8 cellular contexts compared by ENCODE assay signal in the genomic region with DNA sequence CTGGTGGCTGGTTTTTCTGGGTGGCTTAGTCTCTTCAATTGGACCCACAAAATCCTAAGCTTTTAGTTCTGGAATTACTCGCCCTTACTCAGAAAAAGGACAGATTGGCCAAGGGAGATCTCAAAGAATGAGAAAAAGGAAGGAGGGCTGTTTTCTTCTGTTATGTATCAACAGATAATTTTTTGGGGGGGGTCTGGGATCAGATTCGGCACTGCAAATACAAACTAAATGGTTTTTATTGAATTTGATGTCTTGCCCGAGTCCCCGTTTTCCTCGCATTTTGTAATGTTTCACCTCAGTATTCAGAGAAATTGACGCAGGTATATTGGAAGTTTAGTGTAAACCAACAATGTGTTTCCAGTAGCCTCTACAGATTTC. TPM values are rescaled to one million over a fixed set of nuclear protein-coding genes. Genes with fewer than 3 reads are reported as not detected.
DNase-seq lines count a peak whose midpoint lies in the region; ATAC-seq and TF ChIP-seq lines count a peak whose summit lies in the region.

No MANE protein-coding gene starts in this region.

- peak overlapping the region; percentile 92 for H3K4me3 Mint-ChIP-seq in activated T-cell treated with anti-CD3 and anti-CD28 coated beads, Interleukin-2, amount 50 U/mL, for 24 hours

- no peaks in the 10 kb centered on the region for H3K9me3 Mint-ChIP-seq in activated T-cell treated with anti-CD3 and anti-CD28 coated beads, Interleukin-2, amount 50 U/mL, for 24 hours

- DNase-seq in activated T-cell treated with anti-CD3 and anti-CD28 coated beads, Interleukin-2, amount 50 U/mL, for 24 hours = no peak
- DNase-seq in activated T-cell treated with anti-CD3 and anti-CD28 coated beads, Interleukin-2, amount 50 U/mL, for 48 hours = no peak
- DNase-seq in tibial artery (no peak), DMS 273 (lab: John Stamatoyannopoulos, UW; ENCODE audit: unreplicated experiment) (no peak), iPS-NIHi7 (ENCODE audit: extremely low spot score) (no peak)

- ATAC-seq in HG03175 (IDR thresholded peaks at IDR 0.05; ENCODE audit: unreplicated experiment) = no peak

- H3K4me1 ChIP-seq in liver (ENCODE audit: control insufficient read depth in 4 of 4, insufficient read depth in 4 of 4, low read length in 3 of 4) (peaks cover 0 to 5% (median 2%) of the 10 kb centered on the region in 4 donors), tibial artery (peaks cover 0 to 32% (median 17%) of the 10 kb centered on the region in 4 donors)

- H3K27me3 ChIP-seq in liver (ENCODE audit: control insufficient read depth in 4 of 4, insufficient read depth in 4 of 4, low read length in 3 of 4) (no peaks in the 10 kb centered on the region), tibial artery (no peaks in the 10 kb centered on the region)

- H3K9ac ChIP-seq in liver (ENCODE audit: low read depth in 1 of 2, low read length in 2 of 2) = peak overlapping the region; percentile 80 to 95

- peak overlapping the region; percentile 79 to 99 (median 80) for H3K4me3 ChIP-seq in liver (ENCODE audit: low read depth in 1 of 3, low read length in 3 of 3)
- H3K4me3 ChIP-seq in tibial artery = peak overlapping the region; percentile 76 to 96

- intact Hi-C loops in tibial artery (cut with DNase I; ENCODE audit: low total_unique reads) = no loop called here

- TF ChIP-seq RAD21 in liver (IDR thresholded peaks at IDR 0.05) = no peak

- H3K27ac ChIP-seq in angular gyrus (ENCODE audit: low read depth, low read length) (peak overlapping the region; percentile 90), liver (ENCODE audit: low read depth in 1 of 2, low read length in 2 of 2) (peak overlapping the region; percentile 73 to 83), tibial artery (peak overlapping the region; percentile 85 to 90)

- peaks cover 1% of the 10 kb centered on the region for H3K27me3 Mint-ChIP-seq in activated T-cell treated with anti-CD3 and anti-CD28 coated beads, Interleukin-2, amount 50 U/mL, for 24 hours

- H3K36me3 ChIP-seq in liver (ENCODE audit: control insufficient read depth in 4 of 4, insufficient read depth in 3 of 4, low read depth in 1 of 4, low read length in 3 of 4) (peaks cover 0 to 9% (median 3%) of the 10 kb centered on the region in 4 donors), tibial artery (peaks cover 0 to 12% (median 12%) of the 10 kb centered on the region in 3 donors)

- H3K9me3 ChIP-seq in liver (ENCODE audit: control insufficient read depth in 4 of 4, low read length in 3 of 4) (no peaks in the 10 kb centered on the region), tibial artery (no peaks in the 10 kb centered on the region)

- 2% methylated on average over 6 of the region's 6 CpGs for WGBS in liver

- peak overlapping the region; percentile 96 for H3K27ac Mint-ChIP-seq in activated T-cell treated with anti-CD3 and anti-CD28 coated beads, Interleukin-2, amount 50 U/mL, for 24 hours

- H3K36me3 Mint-ChIP-seq in activated T-cell treated with anti-CD3 and anti-CD28 coated beads, Interleukin-2, amount 50 U/mL, for 24 hours (ENCODE audit: low read depth) = peaks cover 26% of the 10 kb centered on the region

- TF ChIP-seq CTCF in liver (IDR thresholded peaks at IDR 0.05; ENCODE audit: low read depth, low read length, missing input control) = no peak
- no peak for TF ChIP-seq CTCF in tibial artery (IDR thresholded peaks at IDR 0.05)

- peaks cover 35% of the 10 kb centered on the region for H3K4me1 Mint-ChIP-seq in activated T-cell treated with anti-CD3 and anti-CD28 coated beads, Interleukin-2, amount 50 U/mL, for 24 hours (ENCODE audit: low read depth)

TF ChIP-seq in liver, 16 proteins besides CTCF, POLR2A, EP300 and RAD21:
- TF ChIP-seq TAF1 (conservative IDR thresholded peaks at IDR 0.05) (no peak), FOXA2 (IDR thresholded peaks at IDR 0.05) (no peak), FOXA1 (IDR thresholded peaks at IDR 0.05) (no peak), RXRA (IDR thresholded peaks at IDR 0.05) (no peak), JUND (IDR thresholded peaks at IDR 0.05) (no peak), HNF4G (IDR thresholded peaks at IDR 0.05) (no peak), EGR1 (IDR thresholded peaks at IDR 0.05; ENCODE audit: low read depth in 2 of 2) (no peak), NR2F2 (IDR thresholded peaks at IDR 0.05) (no peak), ZBTB33 (IDR thresholded peaks at IDR 0.05) (no peak), GABPA (IDR thresholded peaks at IDR 0.05 in 1 of 2, conservative IDR thresholded peaks at IDR 0.05 in 1 of 2) (no peak), YY1 (IDR thresholded peaks at IDR 0.05) (no peak), SP1 (IDR thresholded peaks at IDR 0.05) (no peak)
- TF ChIP-seq, protein P1, sequence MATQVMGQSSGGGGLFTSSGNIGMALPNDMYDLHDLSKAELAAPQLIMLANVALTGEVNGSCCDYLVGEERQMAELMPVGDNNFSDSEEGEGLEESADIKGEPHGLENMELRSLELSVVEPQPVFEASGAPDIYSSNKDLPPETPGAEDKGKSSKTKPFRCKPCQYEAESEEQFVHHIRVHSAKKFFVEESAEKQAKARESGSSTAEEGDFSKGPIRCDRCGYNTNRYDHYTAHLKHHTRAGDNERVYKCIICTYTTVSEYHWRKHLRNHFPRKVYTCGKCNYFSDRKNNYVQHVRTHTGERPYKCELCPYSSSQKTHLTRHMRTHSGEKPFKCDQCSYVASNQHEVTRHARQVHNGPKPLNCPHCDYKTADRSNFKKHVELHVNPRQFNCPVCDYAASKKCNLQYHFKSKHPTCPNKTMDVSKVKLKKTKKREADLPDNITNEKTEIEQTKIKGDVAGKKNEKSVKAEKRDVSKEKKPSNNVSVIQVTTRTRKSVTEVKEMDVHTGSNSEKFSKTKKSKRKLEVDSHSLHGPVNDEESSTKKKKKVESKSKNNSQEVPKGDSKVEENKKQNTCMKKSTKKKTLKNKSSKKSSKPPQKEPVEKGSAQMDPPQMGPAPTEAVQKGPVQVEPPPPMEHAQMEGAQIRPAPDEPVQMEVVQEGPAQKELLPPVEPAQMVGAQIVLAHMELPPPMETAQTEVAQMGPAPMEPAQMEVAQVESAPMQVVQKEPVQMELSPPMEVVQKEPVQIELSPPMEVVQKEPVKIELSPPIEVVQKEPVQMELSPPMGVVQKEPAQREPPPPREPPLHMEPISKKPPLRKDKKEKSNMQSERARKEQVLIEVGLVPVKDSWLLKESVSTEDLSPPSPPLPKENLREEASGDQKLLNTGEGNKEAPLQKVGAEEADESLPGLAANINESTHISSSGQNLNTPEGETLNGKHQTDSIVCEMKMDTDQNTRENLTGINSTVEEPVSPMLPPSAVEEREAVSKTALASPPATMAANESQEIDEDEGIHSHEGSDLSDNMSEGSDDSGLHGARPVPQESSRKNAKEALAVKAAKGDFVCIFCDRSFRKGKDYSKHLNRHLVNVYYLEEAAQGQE (IDR thresholded peaks at IDR 0.05) = no peak
- TF ChIP-seq, protein P2, sequence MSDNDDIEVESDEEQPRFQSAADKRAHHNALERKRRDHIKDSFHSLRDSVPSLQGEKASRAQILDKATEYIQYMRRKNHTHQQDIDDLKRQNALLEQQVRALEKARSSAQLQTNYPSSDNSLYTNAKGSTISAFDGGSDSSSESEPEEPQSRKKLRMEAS (IDR thresholded peaks at IDR 0.05) = no peak
TF ChIP-seq in liver: peak in this region for 0.

RNA-seq across cellular contexts. Expression of gene YIPF4, which starts 0.8 kb away (rescaled TPM):
- 10 to 100 TPM; 12.0 to 16.8 TPM for total RNA-seq in liver
- polyA plus RNA-seq in liver = 10 to 100 TPM; 11.6 to 38.4 TPM

RNA-seq across cellular contexts. Expression of gene NLRC4, which starts 13.8 kb away (rescaled TPM):
- total RNA-seq in liver = 1 to 10 TPM; 2.1 to 2.9 TPM
- under 1 TPM; 0.82 to 0.99 TPM for polyA plus RNA-seq in liver
